In genomic region chr12:94841904-94842610, GRCh38 we compare ENCODE assay signal across 18 cellular contexts.
DNase-seq lines count a peak whose midpoint lies in the region; FAIRE-seq and TF ChIP-seq lines count a peak whose summit lies in the region.
"Had no signal": no experiment of that assay in that cellular context is flagged by ENCODE, and none has a peak within 500 bp of the region (broad histone marks: within the 10 kb centered on the region; RNA-seq: fewer than 3 reads in every experiment).

No MANE protein-coding gene starts in this region.

- peaks cover 0 to 13% (median 9%) of the 10 kb centered on the region in 4 donors for H3K4me1 ChIP-seq in esophagus muscularis mucosa
- H3K4me1 ChIP-seq: BE2C, HAP-1 had no signal

- DNase-seq in GM12865 (ENCODE audit: low read depth) (peak; percentile 24), GM18507 (ENCODE audit: extremely low spot score, insufficient read length, low read depth) (no peak), NCI-H2029 treated with DMSO at 0.1 percent for 48 hours (lab: John Stamatoyannopoulos, UW) (peak; percentile 44), esophagus muscularis mucosa (ENCODE audit: extremely low spot score) (peak; percentile 34), retina (no peak), SHP77 treated with DMSO at 0.1 percent for 48 hours (lab: John Stamatoyannopoulos, UW) (no peak), SW480 (ENCODE audit: low spot score) (no peak)
- DNase-seq: ACHN; BE2C; C1 segment of cervical spinal cord; CD4-positive, CD25-positive, alpha-beta regulatory T cell; CD8-positive, alpha-beta memory T cell; DMS 273 treated with DMSO at 0.1 percent for 48 hours; DMS79; GDM1 had no signal

- H3K4me3 ChIP-seq in GM12865 (ENCODE audit: low read depth, low read length) (no peak overlapping the region), esophagus muscularis mucosa (no peak overlapping the region)
- H3K4me3 ChIP-seq: HAP-1 had no signal

- no peaks in the 10 kb centered on the region for H3K27me3 ChIP-seq in esophagus muscularis mucosa
- H3K27me3 ChIP-seq: BE2C had no signal

- 72% methylated on average over 5 of the region's 5 CpGs for whole genome bisulfite sequencing in esophagus muscularis mucosa

- no peak for TF ChIP-seq POLR2A in esophagus muscularis mucosa (IDR thresholded peaks at IDR 0.05; ENCODE audit: low read depth)

- TF ChIP-seq CTCF in GM12865 (IDR thresholded peaks at IDR 0.05; ENCODE audit: insufficient read depth, low read depth, low read length, missing control alignments) (no peak), esophagus muscularis mucosa (IDR thresholded peaks at IDR 0.05) (no peak)

- no peak overlapping the region for H3K27ac ChIP-seq in esophagus muscularis mucosa (replicated peaks in 1 of 4)
- H3K27ac ChIP-seq: KMS-11 had no signal

- intact Hi-C loops in esophagus muscularis mucosa (cut with DNase I): no loop called here

- no peaks in the 10 kb centered on the region for H3K9me3 ChIP-seq in esophagus muscularis mucosa
- H3K9me3 ChIP-seq: BE2C, HAP-1 had no signal

- TF ChIP-seq EP300 in esophagus muscularis mucosa (IDR thresholded peaks at IDR 0.05): no peak

- FAIRE-seq in GM18507 (lab: Jason Lieb, UNC): peak; percentile 15
- FAIRE-seq: HepG2 had no signal

- no peaks in the 10 kb centered on the region for H3K36me3 ChIP-seq in esophagus muscularis mucosa
- H3K36me3 ChIP-seq: BE2C, HAP-1 had no signal

Comparison
In these comparisons a context has a peak if more than half of its experiments do, and no peak if none do; other contexts are left out.
1. DNase-seq: peak in GM12865 (single experiment), NCI-H2029 treated with DMSO at 0.1 percent for 48 hours (single experiment) and esophagus muscularis mucosa (single experiment); none in GM18507 (single experiment), retina (single experiment), SHP77 treated with DMSO at 0.1 percent for 48 hours (single experiment) and SW480 (single experiment).